ENCODE assay signal across 8 cellular contexts in the genomic region with DNA sequence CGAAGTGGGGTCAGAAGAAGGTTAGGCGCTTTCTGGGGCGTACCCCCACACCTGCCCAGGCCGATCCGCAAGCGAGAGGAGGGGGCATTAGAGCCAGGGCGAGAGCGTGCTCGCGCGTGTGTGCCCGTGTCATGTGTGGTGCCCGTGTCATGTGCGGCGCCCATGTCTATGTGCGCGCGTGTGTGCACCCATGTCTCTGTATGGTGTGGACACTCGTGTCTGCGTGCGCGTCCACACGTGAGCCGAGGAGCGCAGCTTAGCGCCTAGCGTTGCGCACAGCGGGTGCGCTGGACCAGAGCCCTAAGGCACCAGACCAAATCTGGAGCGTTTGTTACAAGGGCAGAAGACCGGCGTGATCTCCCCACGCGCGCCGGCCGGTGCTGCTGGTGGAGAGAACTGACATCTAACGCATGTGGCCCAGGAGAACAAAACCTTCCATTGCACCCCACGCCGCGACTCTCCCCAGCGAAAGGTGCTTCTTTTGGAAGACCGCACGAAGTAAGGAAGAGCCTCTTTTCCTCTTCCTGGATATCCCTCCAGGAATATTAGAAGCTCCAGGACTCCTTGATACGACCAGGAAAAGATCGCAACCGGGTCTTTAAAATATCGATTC. TPM values are rescaled to one million over a fixed set of nuclear protein-coding genes. Genes with fewer than 3 reads are reported as not detected.
A peak's percentile ranks its signal among the peaks of the same experiment; 100 is the strongest.
DNase-seq lines count a peak whose midpoint lies in the region; ATAC-seq and TF ChIP-seq lines count a peak whose summit lies in the region.

No MANE protein-coding gene starts in this region.

- TF ChIP-seq CTCF in activated B cell treated with CpG ODN at 0.5 μM for 24 hours (IDR thresholded peaks at IDR 0.05) = no peak
- peak in 1 of 56 donors; percentile 4 for TF ChIP-seq CTCF in dorsolateral prefrontal cortex (IDR thresholded peaks at IDR 0.05 in 54 of 56, conservative IDR thresholded peaks at IDR 0.05 in 2 of 56; ENCODE audit: low read depth in 1 of 56, partially characterized antibody in 56 of 56)
- TF ChIP-seq CTCF in lung (IDR thresholded peaks at IDR 0.05; ENCODE audit: control extremely low read depth, extremely low read depth) = no peak

- POLR2A ChIA-PET in activated B cell treated with CpG ODN at 0.5 μM for 24 hours (lab: Charles Lee) = interaction anchor here (1.0 to 2.5 kb wide), 4 partner anchors 72 to 291 kb away, joined by 3 to 13 read pairs (median 4); partner anchors contain the start of genes TMEM267 and ZNF131

- intact Hi-C loops in activated B cell treated with CpG ODN at 0.5 μM for 24 hours (cut with micrococcal nuclease) (loop anchor here (1.0 to 5.0 kb wide), 8 partner anchors 71 to 364 kb away; partner anchors contain the start of genes ANXA2R, HMGCS1 and TMEM267), dorsolateral prefrontal cortex (cut with DNase I) (loop anchor here (1.0 to 5.0 kb wide), 9 partner anchors 70 to 200 kb away; partner anchors contain the start of genes HMGCS1 (in 2 of the 2), ANXA2R (in 1 of the 2) and ZNF131 (in 1 of the 2))

- H3K27me3 Mint-ChIP-seq in T-helper 1 cell treated with Interleukin-12 subunit alpha and Interleukin-12 subunit beta and Interleukin-4 antibody, amounts not matched to agents 30 μg/mL and 1 μg/mL, for 36 hours (ENCODE audit: low read depth) = peaks cover 16% of the 10 kb centered on the region
- H3K27me3 Mint-ChIP-seq in activated B cell treated with CpG ODN at 0.5 μM for 24 hours = peaks cover 19% of the 10 kb centered on the region

- no peaks in the 10 kb centered on the region for H3K36me3 Mint-ChIP-seq in T-helper 1 cell treated with Interleukin-12 subunit alpha and Interleukin-12 subunit beta and Interleukin-4 antibody, amounts not matched to agents 30 μg/mL and 1 μg/mL, for 36 hours (ENCODE audit: low read depth)
- no peaks in the 10 kb centered on the region for H3K36me3 Mint-ChIP-seq in activated B cell treated with CpG ODN at 0.5 μM for 24 hours (ENCODE audit: low read depth)
- H3K36me3 Mint-ChIP-seq in stimulated activated effector memory CD8-positive, alpha-beta T cell treated with anti-CD3 and anti-CD28 coated beads, Interleukin-12 subunit alpha, Interleukin-12 subunit beta, amount 100 ng/mL, for 72 hours = peaks cover 11% of the 10 kb centered on the region

- H3K9me3 ChIP-seq in lung (ENCODE audit: control insufficient read depth in 2 of 2, insufficient read depth in 1 of 2, low read length in 1 of 2) = no peaks in the 10 kb centered on the region

- DNase-seq in T-helper 1 cell (no peak), activated B cell treated with CpG ODN at 0.5 μM for 24 hours (peak; percentile 29), dorsolateral prefrontal cortex (peak; percentile 51 to 82 (median 68)), lung (ENCODE audit: low spot score) (no peak), amniotic stem cell (lab: John Stamatoyannopoulos, UW) (no peak)
- peak in 1 of 2 donors; percentile 3 for DNase-seq in stimulated activated effector memory CD8-positive, alpha-beta T cell treated with anti-CD3 and anti-CD28 coated beads, Interleukin-12 subunit alpha, Interleukin-12 subunit beta, amount 100 ng/mL, for 72 hours (ENCODE audit: low spot score in 2 of 2)

- ATAC-seq in HG03103 (IDR thresholded peaks at IDR 0.05; ENCODE audit: low read depth, unreplicated experiment) (peak; percentile 14), activated B cell treated with CpG ODN at 0.5 μM for 24 hours (ENCODE audit: low read depth) (peak; percentile 27), lung (ENCODE audit: insufficient read depth, low FRiP score) (peak; percentile 36)
- ATAC-seq in stimulated activated effector memory CD8-positive, alpha-beta T cell treated with anti-CD3 and anti-CD28 coated beads, Interleukin-12 subunit alpha, Interleukin-12 subunit beta, amount 100 ng/mL, for 72 hours = peak; percentile 62

- H3K4me3 ChIP-seq in dorsolateral prefrontal cortex = peak overlapping the region; percentile 56 to 95 (median 85)
- H3K4me3 ChIP-seq in lung = peak overlapping the region; percentile 28

- peaks cover 28% of the 10 kb centered on the region for H3K4me1 Mint-ChIP-seq in T-helper 1 cell treated with Interleukin-12 subunit alpha and Interleukin-12 subunit beta and Interleukin-4 antibody, amounts not matched to agents 30 μg/mL and 1 μg/mL, for 36 hours (ENCODE audit: low read depth)
- peaks cover 28% of the 10 kb centered on the region for H3K4me1 Mint-ChIP-seq in activated B cell treated with CpG ODN at 0.5 μM for 24 hours
- H3K4me1 Mint-ChIP-seq in stimulated activated effector memory CD8-positive, alpha-beta T cell treated with anti-CD3 and anti-CD28 coated beads, Interleukin-12 subunit alpha, Interleukin-12 subunit beta, amount 100 ng/mL, for 72 hours = peaks cover 32% of the 10 kb centered on the region

- H3K27me3 ChIP-seq in dorsolateral prefrontal cortex (no peaks in the 10 kb centered on the region), lung (ENCODE audit: control insufficient read depth, insufficient read depth) (no peaks in the 10 kb centered on the region)

- no peaks in the 10 kb centered on the region for H3K36me3 ChIP-seq in lung (ENCODE audit: control insufficient read depth in 2 of 2, insufficient read depth in 2 of 2, low read length in 2 of 2)

- H3K27ac ChIP-seq in dorsolateral prefrontal cortex = peak overlapping the region; percentile 19 to 96 (median 91)
- no peak overlapping the region for H3K27ac ChIP-seq in lung (ENCODE audit: low read depth in 1 of 2, low read length in 1 of 2)

- CTCF ChIA-PET in activated B cell treated with CpG ODN at 0.5 μM for 24 hours (lab: Charles Lee) = interaction anchor here (1.2 kb wide), 2 partner anchors 13 to 197 kb away, joined by 3 to 4 read pairs; no protein-coding TSS in a partner anchor

- H3K9me3 Mint-ChIP-seq in T-helper 1 cell treated with Interleukin-12 subunit alpha and Interleukin-12 subunit beta and Interleukin-4 antibody, amounts not matched to agents 30 μg/mL and 1 μg/mL, for 36 hours = no peaks in the 10 kb centered on the region
- H3K9me3 Mint-ChIP-seq in activated B cell treated with CpG ODN at 0.5 μM for 24 hours = no peaks in the 10 kb centered on the region
- no peaks in the 10 kb centered on the region for H3K9me3 Mint-ChIP-seq in stimulated activated effector memory CD8-positive, alpha-beta T cell treated with anti-CD3 and anti-CD28 coated beads, Interleukin-12 subunit alpha, Interleukin-12 subunit beta, amount 100 ng/mL, for 72 hours

- peak overlapping the region; percentile 83 for H3K4me3 Mint-ChIP-seq in T-helper 1 cell treated with Interleukin-12 subunit alpha and Interleukin-12 subunit beta and Interleukin-4 antibody, amounts not matched to agents 30 μg/mL and 1 μg/mL, for 36 hours
- peak overlapping the region; percentile 84 for H3K4me3 Mint-ChIP-seq in activated B cell treated with CpG ODN at 0.5 μM for 24 hours
- peak overlapping the region; percentile 83 for H3K4me3 Mint-ChIP-seq in stimulated activated effector memory CD8-positive, alpha-beta T cell treated with anti-CD3 and anti-CD28 coated beads, Interleukin-12 subunit alpha, Interleukin-12 subunit beta, amount 100 ng/mL, for 72 hours

- WGBS in lung, 2 donors = 2% methylated on average over 49 of the region's 49 CpGs

- H3K4me1 ChIP-seq in lung (ENCODE audit: control insufficient read depth in 2 of 2, insufficient read depth in 2 of 2, low read length in 2 of 2) = peaks cover 0 to 11% of the 10 kb centered on the region in 2 donors

- H3K27ac Mint-ChIP-seq in T-helper 1 cell treated with Interleukin-12 subunit alpha and Interleukin-12 subunit beta and Interleukin-4 antibody, amounts not matched to agents 30 μg/mL and 1 μg/mL, for 36 hours = peak overlapping the region; percentile 77
- H3K27ac Mint-ChIP-seq in activated B cell treated with CpG ODN at 0.5 μM for 24 hours = no peak overlapping the region
- H3K27ac Mint-ChIP-seq in stimulated activated effector memory CD8-positive, alpha-beta T cell treated with anti-CD3 and anti-CD28 coated beads, Interleukin-12 subunit alpha, Interleukin-12 subunit beta, amount 100 ng/mL, for 72 hours = peak overlapping the region; percentile 88

RNA-seq across cellular contexts. Expression of gene NIM1K, which starts 0.6 kb away (rescaled TPM):
- total RNA-seq in activated B cell treated with CpG ODN at 0.5 μM for 24 hours (0.39 and 0.51 TPM in 2 replicates), dorsolateral prefrontal cortex (10 to 100 TPM; 14.2 to 33.1 (median 26.1) TPM), lung (1 to 10 TPM in 1 of 2 donors, not detected in 1; 4.2 TPM)
- polyA plus RNA-seq in lung = 1 to 10 TPM; 1.0 to 3.1 TPM

Comparison
In these comparisons a context has a peak if more than half of its experiments do, and no peak if none do; other contexts are left out.
1. DNase-seq: peak in activated B cell treated with CpG ODN at 0.5 μM for 24 hours (single experiment) and dorsolateral prefrontal cortex (10 of 10); none in T-helper 1 cell (0 of 5), lung (single experiment) and amniotic stem cell (single experiment).
2. H3K27ac ChIP-seq: peak in dorsolateral prefrontal cortex (59 of 59); none in lung (0 of 2).
3. Peak in every context shown above with its lines, with median percentiles within 50 percentile points of each other: H3K4me3 Mint-ChIP-seq and ATAC-seq.